ENCODE assay signal across 9 cellular contexts in genomic region chrX:136192839-136193414, GRCh38. TPM values are rescaled to one million over a fixed set of nuclear protein-coding genes. Genes with fewer than 3 reads are reported as not detected.
DNase-seq lines count a peak whose midpoint lies in the region; ATAC-seq and TF ChIP-seq lines count a peak whose summit lies in the region.
"Had no signal": no experiment of that assay in that cellular context is flagged by ENCODE, and none has a peak within 500 bp of the region (broad histone marks: within the 10 kb centered on the region; RNA-seq: fewer than 3 reads in every experiment).

No MANE protein-coding gene starts in this region.

- peak overlapping the region; percentile 79 for H3K4me3 Mint-ChIP-seq in activated naive CD8-positive, alpha-beta T cell treated with anti-CD3 and anti-CD28 coated beads, Interleukin-2, amount 10 ng/mL, durations not matched to agents 7 days and 5 days
- peak overlapping the region in 2 of 7 donors; percentile 46 to 56 for H3K4me3 Mint-ChIP-seq in CD8-positive, alpha-beta memory T cell
- peak overlapping the region in 1 of 2 donors; percentile 57 for H3K4me3 Mint-ChIP-seq in effector memory CD8-positive, alpha-beta T cell

- peaks cover 40% of the 10 kb centered on the region for H3K4me1 ChIP-seq in ACC112 (ENCODE audit: control insufficient read depth, insufficient read depth, low read length, unreplicated experiment)
- H3K4me1 ChIP-seq in HEK293 (ENCODE audit: control insufficient read depth, insufficient read depth, low read length) = no peaks in the 10 kb centered on the region
- H3K4me1 ChIP-seq in CD8-positive, alpha-beta memory T cell (ENCODE audit: insufficient read depth, low read length) = peaks cover 18% of the 10 kb centered on the region

- H3K27me3 Mint-ChIP-seq in activated naive CD8-positive, alpha-beta T cell treated with anti-CD3 and anti-CD28 coated beads, Interleukin-2, amount 10 ng/mL, durations not matched to agents 7 days and 5 days = no peaks in the 10 kb centered on the region
- peaks cover 0 to 21% of the 10 kb centered on the region in 2 donors for H3K27me3 Mint-ChIP-seq in CD8-positive, alpha-beta memory T cell
- H3K27me3 Mint-ChIP-seq in effector memory CD8-positive, alpha-beta T cell = no peaks in the 10 kb centered on the region

- no peak overlapping the region for H2AFZ ChIP-seq in ACC112 (ENCODE audit: low read length, unreplicated experiment)

- peaks cover 5% of the 10 kb centered on the region for H3K36me3 Mint-ChIP-seq in activated naive CD8-positive, alpha-beta T cell treated with anti-CD3 and anti-CD28 coated beads, Interleukin-2, amount 10 ng/mL, durations not matched to agents 7 days and 5 days
- H3K36me3 Mint-ChIP-seq in CD8-positive, alpha-beta memory T cell = peaks cover 0 to 1% (median 0%) of the 10 kb centered on the region in 3 donors
- H3K36me3 Mint-ChIP-seq in effector memory CD8-positive, alpha-beta T cell (ENCODE audit: insufficient read depth) = no peaks in the 10 kb centered on the region

- POLR2A ChIA-PET in HEK293 (lab: Yijun Ruan, JAX) = no interaction called here
- POLR2A ChIA-PET in activated naive CD8-positive, alpha-beta T cell treated with anti-CD3 and anti-CD28 coated beads, Interleukin-2, amount 10 ng/mL, durations not matched to agents 7 days and 5 days (lab: Charles Lee) = no interaction called here
- POLR2A ChIA-PET in CD8-positive, alpha-beta memory T cell (lab: Charles Lee) = no interaction called here

- CTCF ChIA-PET in HEK293 (lab: Yijun Ruan, JAX) = no interaction called here
- CTCF ChIA-PET in CD8-positive, alpha-beta memory T cell (lab: Charles Lee) = no interaction called here

- H3K9me3 ChIP-seq in HEK293 (ENCODE audit: control insufficient read depth, insufficient read depth, low read depth, low read length) = no peaks in the 10 kb centered on the region
- H3K9me3 ChIP-seq in CD8-positive, alpha-beta memory T cell (ENCODE audit: low read length) = no peaks in the 10 kb centered on the region

- peaks cover 7% of the 10 kb centered on the region for H3K79me2 ChIP-seq in ACC112 (ENCODE audit: control insufficient read depth, insufficient read depth, low read length, unreplicated experiment)

- peak overlapping the region; percentile 89 for H3K27ac Mint-ChIP-seq in activated naive CD8-positive, alpha-beta T cell treated with anti-CD3 and anti-CD28 coated beads, Interleukin-2, amount 10 ng/mL, durations not matched to agents 7 days and 5 days
- H3K27ac Mint-ChIP-seq in CD8-positive, alpha-beta memory T cell = peak overlapping the region in 3 of 8 donors; percentile 33 to 62 (median 33)
- peak overlapping the region in 1 of 2 donors; percentile 49 for H3K27ac Mint-ChIP-seq in effector memory CD8-positive, alpha-beta T cell

- H3K4me3 ChIP-seq in ACC112 (ENCODE audit: low read depth, low read length) (no peak overlapping the region), HEK293 (ENCODE audit: low read depth, low read length) (no peak overlapping the region)
- H3K4me3 ChIP-seq in CD8-positive, alpha-beta memory T cell (ENCODE audit: low read length) = no peak overlapping the region

- no peak for TF ChIP-seq CTCF in HEK293 (tag by site-specific recombination; IDR thresholded peaks at IDR 0.05)

- DNase-seq in activated naive CD8-positive, alpha-beta T cell treated with anti-CD3 and anti-CD28 coated beads, Interleukin-2, amount 10 ng/mL, durations not matched to agents 7 days and 5 days = no peak
- no peak for DNase-seq in left lobe of liver (ENCODE audit: low spot score)
- no peak for DNase-seq in NCI-H510A (lab: John Stamatoyannopoulos, UW)
- DNase-seq in CD8-positive, alpha-beta memory T cell = no peak
- no peak for DNase-seq in effector memory CD8-positive, alpha-beta T cell
- DNase-seq in globus pallidus (ENCODE audit: low spot score) = no peak

- H3K27me3 ChIP-seq in ACC112 (ENCODE audit: insufficient read depth, low read length) = no peaks in the 10 kb centered on the region
- no peaks in the 10 kb centered on the region for H3K27me3 ChIP-seq in CD8-positive, alpha-beta memory T cell (ENCODE audit: insufficient read depth, low read length, poor library complexity, severe bottlenecking)

- ATAC-seq in activated naive CD8-positive, alpha-beta T cell treated with anti-CD3 and anti-CD28 coated beads, Interleukin-2, amount 10 ng/mL, durations not matched to agents 7 days and 5 days (ENCODE audit: low read depth) = no peak
- ATAC-seq in left lobe of liver = peak; percentile 45
- ATAC-seq in effector memory CD8-positive, alpha-beta T cell (replicated peaks) = no peak

- peak overlapping the region; percentile 89 for H3K27ac ChIP-seq in ACC112 (ENCODE audit: low read depth, low read length)
- H3K27ac ChIP-seq in HEK293 (ENCODE audit: extremely low read depth, low read depth, low read length) = no peak overlapping the region
- H3K27ac ChIP-seq in CD8-positive, alpha-beta memory T cell (ENCODE audit: low read depth, low read length) = no peak overlapping the region
- H3K27ac ChIP-seq: HL-60 had no signal

- no peaks in the 10 kb centered on the region for H3K9me3 Mint-ChIP-seq in activated naive CD8-positive, alpha-beta T cell treated with anti-CD3 and anti-CD28 coated beads, Interleukin-2, amount 10 ng/mL, durations not matched to agents 7 days and 5 days
- H3K9me3 Mint-ChIP-seq in CD8-positive, alpha-beta memory T cell = no peaks in the 10 kb centered on the region
- no peaks in the 10 kb centered on the region for H3K9me3 Mint-ChIP-seq in effector memory CD8-positive, alpha-beta T cell

- H3K4me1 Mint-ChIP-seq in activated naive CD8-positive, alpha-beta T cell treated with anti-CD3 and anti-CD28 coated beads, Interleukin-2, amount 10 ng/mL, durations not matched to agents 7 days and 5 days = peaks cover 30% of the 10 kb centered on the region
- peaks cover 19 to 26% (median 25%) of the 10 kb centered on the region in 3 donors for H3K4me1 Mint-ChIP-seq in CD8-positive, alpha-beta memory T cell
- peaks cover 19 to 21% of the 10 kb centered on the region in 2 donors for H3K4me1 Mint-ChIP-seq in effector memory CD8-positive, alpha-beta T cell (ENCODE audit: low read depth in 2 of 2)

- no peaks in the 10 kb centered on the region for H3K36me3 ChIP-seq in ACC112 (ENCODE audit: insufficient read depth, low read length)
- peaks cover 0 to 4% of the 10 kb centered on the region in 2 experiments; a peak in 1 of 3 replicates for H3K36me3 ChIP-seq in HEK293 (ENCODE audit: control insufficient read depth in 2 of 2, insufficient read depth in 1 of 2, low read length in 2 of 2)
- no peaks in the 10 kb centered on the region for H3K36me3 ChIP-seq in CD8-positive, alpha-beta memory T cell (ENCODE audit: insufficient read depth, low read length)

TF ChIP-seq in HEK293, 187 proteins besides CTCF, POLR2A, EP300 and RAD21:
- TF ChIP-seq, protein P1, sequence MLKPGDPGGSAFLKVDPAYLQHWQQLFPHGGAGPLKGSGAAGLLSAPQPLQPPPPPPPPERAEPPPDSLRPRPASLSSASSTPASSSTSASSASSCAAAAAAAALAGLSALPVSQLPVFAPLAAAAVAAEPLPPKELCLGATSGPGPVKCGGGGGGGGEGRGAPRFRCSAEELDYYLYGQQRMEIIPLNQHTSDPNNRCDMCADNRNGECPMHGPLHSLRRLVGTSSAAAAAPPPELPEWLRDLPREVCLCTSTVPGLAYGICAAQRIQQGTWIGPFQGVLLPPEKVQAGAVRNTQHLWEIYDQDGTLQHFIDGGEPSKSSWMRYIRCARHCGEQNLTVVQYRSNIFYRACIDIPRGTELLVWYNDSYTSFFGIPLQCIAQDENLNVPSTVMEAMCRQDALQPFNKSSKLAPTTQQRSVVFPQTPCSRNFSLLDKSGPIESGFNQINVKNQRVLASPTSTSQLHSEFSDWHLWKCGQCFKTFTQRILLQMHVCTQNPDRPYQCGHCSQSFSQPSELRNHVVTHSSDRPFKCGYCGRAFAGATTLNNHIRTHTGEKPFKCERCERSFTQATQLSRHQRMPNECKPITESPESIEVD (tag by site-specific recombination; IDR thresholded peaks at IDR 0.05) = 0 out of 2 replicates have a peak, but pooled peaks have one; percentile 27
- no peak for TF ChIP-seq ZNF133 (tag by site-specific recombination; IDR thresholded peaks at IDR 0.05)

RNA-seq across cellular contexts. Expression of gene FHL1, which starts 45.6 kb away (rescaled TPM):
- 10 to 100 TPM; 13.4 to 19.2 TPM for total RNA-seq in activated naive CD8-positive, alpha-beta T cell treated with anti-CD3 and anti-CD28 coated beads, Interleukin-2, amount 10 ng/mL, durations not matched to agents 7 days and 5 days
- 10.6 TPM for total RNA-seq in left lobe of liver
- 1 to 10 TPM; 7.5 to 8.1 TPM for total RNA-seq in CD8-positive, alpha-beta memory T cell
- polyA plus RNA-seq in CD8-positive, alpha-beta memory T cell = 18.5 TPM

RNA-seq across cellular contexts. Expression of gene MAP7D3, which starts 58.3 kb away (rescaled TPM):
- 10 to 100 TPM; 11.9 to 12.0 TPM for total RNA-seq in activated naive CD8-positive, alpha-beta T cell treated with anti-CD3 and anti-CD28 coated beads, Interleukin-2, amount 10 ng/mL, durations not matched to agents 7 days and 5 days
- total RNA-seq in left lobe of liver = 2.8 TPM
- total RNA-seq in CD8-positive, alpha-beta memory T cell = 10 to 100 TPM; 18.7 to 19.0 TPM
- 6.2 TPM for polyA plus RNA-seq in CD8-positive, alpha-beta memory T cell
